8 cellular contexts compared by ENCODE assay signal in genomic region chr17:28598799-28599310, GRCh38. TPM values are rescaled to one million over a fixed set of nuclear protein-coding genes. Genes with fewer than 3 reads are reported as not detected.
DNase-seq lines count a peak whose midpoint lies in the region; ATAC-seq and TF ChIP-seq lines count a peak whose summit lies in the region.

TSS of gene SPAG5 (minus strand) at chr17:28599025. CDS start at chr17:28598946, 79 bp downstream.

- in situ Hi-C loops in T47D (cut with HindIII; ENCODE audit: low pct_unique_long_range_greater_than_20kb, low sequenced_read_pairs) = no loop called here

- peaks cover 16% of the 10 kb centered on the region for H3K79me2 ChIP-seq in ACC112 (ENCODE audit: control insufficient read depth, insufficient read depth, low read length, unreplicated experiment)

- H3K27me3 ChIP-seq in ACC112 (ENCODE audit: insufficient read depth, low read length) (no peaks in the 10 kb centered on the region), iPS-18a (ENCODE audit: control insufficient read depth, insufficient read depth, low read length) (no peaks in the 10 kb centered on the region), skeletal muscle satellite cell (ENCODE audit: control insufficient read depth, insufficient read depth, low read length) (no peaks in the 10 kb centered on the region)

- peak within 1 kb of the TSS; percentile 94 for H2AFZ ChIP-seq in ACC112 (ENCODE audit: low read length, unreplicated experiment)

- H3K9me3 ChIP-seq in iPS-18a (ENCODE audit: control insufficient read depth, low read depth, low read length) (no peaks in the 10 kb centered on the region), skeletal muscle satellite cell (replicated peaks; ENCODE audit: low read length) (no peaks in the 10 kb centered on the region)

- H3K4me1 ChIP-seq in ACC112 (ENCODE audit: control insufficient read depth, insufficient read depth, low read length, unreplicated experiment) (peaks cover 7% of the 10 kb centered on the region), iPS-18a (ENCODE audit: control insufficient read depth, low read depth, low read length) (peaks cover 3% of the 10 kb centered on the region), skeletal muscle satellite cell (ENCODE audit: control insufficient read depth, insufficient read depth, low read length) (peaks cover 21% of the 10 kb centered on the region)

- TF ChIP-seq CTCF in VCaP (conservative IDR thresholded peaks at IDR 0.05) = no peak

- no peaks in the 10 kb centered on the region for H3K36me3 ChIP-seq in ACC112 (ENCODE audit: insufficient read depth, low read length)
- H3K36me3 ChIP-seq in iPS-18a (ENCODE audit: control insufficient read depth, low read depth, low read length) = no peaks in the 10 kb centered on the region
- H3K36me3 ChIP-seq in skeletal muscle satellite cell (ENCODE audit: insufficient read depth, low read length) = no peaks in the 10 kb centered on the region

- H3K4me2 ChIP-seq in skeletal muscle satellite cell (ENCODE audit: low read length) = peak within 1 kb of the TSS; percentile 97

- DNase-seq in NCI-H2196 (lab: John Stamatoyannopoulos, UW; ENCODE audit: unreplicated experiment) (peak; percentile 84), T47D (ENCODE audit: low read depth in 1 of 2, low spot score in 1 of 2) (peak; percentile 95 to 96)

- ATAC-seq in GM18870 (IDR thresholded peaks at IDR 0.05; ENCODE audit: unreplicated experiment) (peak; percentile 40), HG03108 (IDR thresholded peaks at IDR 0.05; ENCODE audit: unreplicated experiment) (peak; percentile 87)

- H3K27ac ChIP-seq in ACC112 (ENCODE audit: low read depth, low read length) = peak within 1 kb of the TSS; percentile 91
- peak within 1 kb of the TSS; percentile 82 for H3K27ac ChIP-seq in VCaP
- H3K27ac ChIP-seq in iPS-18a (ENCODE audit: low read length) = peak within 1 kb of the TSS; percentile 36

- H3K9ac ChIP-seq in iPS-18a (ENCODE audit: low read length) = peak within 1 kb of the TSS; percentile 84
- peak within 1 kb of the TSS; percentile 91 for H3K9ac ChIP-seq in skeletal muscle satellite cell (ENCODE audit: low read depth, low read length)

- H3K4me3 ChIP-seq in ACC112 (ENCODE audit: low read depth, low read length) (peak within 1 kb of the TSS; percentile 95), iPS-18a (ENCODE audit: low read length) (peak within 1 kb of the TSS; percentile 68), skeletal muscle satellite cell (ENCODE audit: low read length) (peak within 1 kb of the TSS; percentile 93)

RNA-seq across cellular contexts. Expression of gene SPAG5, which starts in this region (rescaled TPM):
- 22.1 and 35.8 TPM in 2 replicates for total RNA-seq in skeletal muscle satellite cell (2012; rRNA removed)

Comparison
In these comparisons a context has a peak if more than half of its experiments do, and no peak if none do; other contexts are left out.
1. Peak in every context shown above with its lines: DNase-seq, ATAC-seq, H3K4me3 ChIP-seq and H3K27ac ChIP-seq.
2. H3K27ac ChIP-seq: peak in every context shown above with its lines; median percentile 91 in ACC112; 82 in VCaP; 36 in iPS-18a.